9 cellular contexts compared by ENCODE assay signal in the genomic region with DNA sequence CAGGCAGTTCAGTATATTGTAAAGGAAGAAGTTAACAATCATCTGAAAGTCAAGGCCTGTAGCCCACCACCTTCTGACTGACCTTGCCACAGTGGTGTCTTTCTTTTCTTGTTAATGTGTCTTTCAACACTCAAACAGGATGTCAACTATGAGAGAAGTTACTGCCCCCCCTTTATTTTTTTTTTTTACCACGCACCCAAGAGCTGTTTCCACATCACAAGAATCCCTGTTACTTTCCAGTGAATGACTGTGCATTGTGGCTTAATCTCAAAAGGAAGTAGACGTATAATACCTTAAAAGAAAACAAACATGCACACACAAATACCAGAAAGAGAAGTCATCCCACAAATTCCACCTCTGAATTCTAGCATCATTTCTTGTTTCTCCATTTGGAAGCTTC.
A peak's percentile ranks its signal among the peaks of the same experiment; 100 is the strongest.
DNase-seq lines count a peak whose midpoint lies in the region; ATAC-seq and TF ChIP-seq lines count a peak whose summit lies in the region.
"Had no signal": no experiment of that assay in that cellular context is flagged by ENCODE, and none has a peak within 500 bp of the region (broad histone marks: within the 10 kb centered on the region; RNA-seq: fewer than 3 reads in every experiment).

No MANE protein-coding gene starts in this region.

- ATAC-seq in IMR-90 (ENCODE audit: low read depth) (peak; percentile 65), upper lobe of left lung (ENCODE audit: low FRiP score in 2 of 2) (no peak)

- intact Hi-C loops in IMR-90 (cut with micrococcal nuclease), result no loop called here

- POLR2A ChIA-PET in IMR-90 (lab: Charles Lee; ENCODE audit: unreplicated experiment), result no interaction called here

- peak overlapping the region; percentile 76 for H2BK5ac ChIP-seq in IMR-90 (ENCODE audit: low read depth, low read length, poor library complexity, severe bottlenecking)

- peak overlapping the region; percentile 16; the same call in 1 of the 2 replicates for H4K91ac ChIP-seq in IMR-90 (ENCODE audit: insufficient read depth, low read depth, low read length)

- peak overlapping the region; percentile 48; the same call in 1 of the 2 replicates for H2AK5ac ChIP-seq in IMR-90 (ENCODE audit: low read depth, low read length)

- H4K20me1 ChIP-seq in IMR-90 (ENCODE audit: insufficient read depth, low read length), result no peaks in the 10 kb centered on the region; the same call in 1 of the 2 replicates

- H3K23ac ChIP-seq in IMR-90 (ENCODE audit: low read depth, low read length), result peak overlapping the region; percentile 61; the same call in 1 of the 2 replicates

- H2AFZ ChIP-seq in IMR-90 (replicated peaks; ENCODE audit: low read length, poor library complexity), result no peak overlapping the region

- CTCF ChIA-PET in IMR-90 (lab: Yijun Ruan, JAX), result interaction anchor here (0.7 to 1.5 kb wide), 2 partner anchors 13 to 123 kb away, joined by 3 to 4 read pairs; no protein-coding TSS in a partner anchor

- peak overlapping the region; percentile 98 for H3K18ac ChIP-seq in IMR-90 (ENCODE audit: low read depth, low read length)

- peaks cover 15% of the 10 kb centered on the region for H3K9me1 ChIP-seq in IMR-90 (ENCODE audit: insufficient read depth, low read length)

- H3K4me1 ChIP-seq in IMR-90 (ENCODE audit: control insufficient read depth, insufficient read depth, low read length) (peaks cover 16% of the 10 kb centered on the region), upper lobe of left lung (peaks cover 0 to 16% (median 2%) of the 10 kb centered on the region in 4 donors)

- no peak overlapping the region for H3K9ac ChIP-seq in IMR-90 (ENCODE audit: low read depth, low read length)

- H3K4me1 Mint-ChIP-seq in brain, result peaks cover 60% of the 10 kb centered on the region

- dilution Hi-C loops in IMR-90 (cut with HindIII; ENCODE audit: low sequenced_read_pairs, unreplicated experiment), result no loop called here

- no peaks in the 10 kb centered on the region for H3K9me3 Mint-ChIP-seq in brain

- no peaks in the 10 kb centered on the region for H3K27me3 ChIP-seq in IMR-90 (ENCODE audit: control insufficient read depth, insufficient read depth, low read length)
- no peaks in the 10 kb centered on the region for H3K27me3 ChIP-seq in upper lobe of left lung

- no peaks in the 10 kb centered on the region for H3K36me3 Mint-ChIP-seq in brain

- TF ChIP-seq EP300 in upper lobe of left lung (IDR thresholded peaks at IDR 0.05), result peak in 1 of 4 donors; percentile 12

- H3K27ac ChIP-seq in IMR-90 (ENCODE audit: insufficient read depth, low read length) (peak overlapping the region; percentile 62), upper lobe of left lung (peak overlapping the region in 2 of 4 donors; percentile 3 to 44)

- H3K9me3 ChIP-seq in IMR-90 (ENCODE audit: control insufficient read depth, insufficient read depth, low read length) (no peaks in the 10 kb centered on the region), upper lobe of left lung (no peaks in the 10 kb centered on the region)

- H3K4me3 ChIP-seq in IMR-90 (ENCODE audit: insufficient read depth, low read depth, low read length) (no peak overlapping the region), upper lobe of left lung (no peak overlapping the region)

- H3K79me1 ChIP-seq in IMR-90 (ENCODE audit: low read depth in 1 of 2, low read length in 2 of 2), result peaks cover 0 to 8% of the 10 kb centered on the region in 2 experiments; a peak in 1 of 4 replicates

- DNase-seq in AG20443 (ENCODE audit: low spot score) (peak; percentile 56), IMR-90 (peak; percentile 94), lung microvascular endothelial cell (ENCODE audit: low read depth in 2 of 2) (peak; percentile 86 to 93), DMS153 treated with DMSO at 0.1 percent for 48 hours (lab: John Stamatoyannopoulos, UW; ENCODE audit: unreplicated experiment) (no peak), Ammon's horn (ENCODE audit: low spot score) (no peak), upper lobe of left lung (no peak)
- no peak for DNase-seq in stimulated activated CD4-positive, alpha-beta T cell treated with anti-CD3 and anti-CD28 coated beads, Interleukin-2, amount 100 ng/mL, for 48 hours
- DNase-seq: activated effector memory CD4-positive, alpha-beta T cell treated with anti-CD3 and anti-CD28 coated beads, Interleukin-2, amount 50 U/mL, for 16 hours had no signal

- TF ChIP-seq CTCF in IMR-90 (conservative IDR thresholded peaks at IDR 0.05; ENCODE audit: low read depth, low read length), result no peak
- no peak for TF ChIP-seq CTCF in brain (conservative IDR thresholded peaks at IDR 0.05)
- no peak for TF ChIP-seq CTCF in upper lobe of left lung (IDR thresholded peaks at IDR 0.05)

- peak overlapping the region; percentile 2 to 15; a peak in 3 of 4 replicates for H4K8ac ChIP-seq in IMR-90 (ENCODE audit: low read depth in 2 of 2, low read length in 2 of 2)

- WGBS in IMR-90 (ENCODE audit: extremely low coverage in 2 of 2, insufficient read length in 1 of 2), 2 experiments, result no CpG with 5 or more reads among the region's 2 CpGs
- 16 to 25% methylated on average over 2 of the region's 2 CpGs for WGBS in upper lobe of left lung, 2 donors

- peak overlapping the region; percentile 71; the same call in 1 of the 2 replicates for H4K5ac ChIP-seq in IMR-90 (ENCODE audit: low read depth, low read length)

- no peak for TF ChIP-seq POLR2A in IMR-90 (IDR thresholded peaks at IDR 0.05; ENCODE audit: low read depth, low read length)
- no peak for TF ChIP-seq POLR2A in upper lobe of left lung (IDR thresholded peaks at IDR 0.05)

- no TSS peak for BruUV-seq in IMR-90 (replicated peaks; lab: Mats Ljungman, UMichigan)

- peak overlapping the region; percentile 62 for H3K14ac ChIP-seq in IMR-90 (replicated peaks; ENCODE audit: low read depth, low read length)

- H2BK20ac ChIP-seq in IMR-90 (ENCODE audit: low read depth, low read length), result peak overlapping the region; percentile 83; the same call in 1 of the 2 replicates

- peak overlapping the region; percentile 85 for H3K4ac ChIP-seq in IMR-90 (ENCODE audit: low read depth, low read length)

- H2AK9ac ChIP-seq in IMR-90 (replicated peaks; ENCODE audit: low read depth, low read length, poor library complexity), result no peak overlapping the region

- no peak overlapping the region for H3K4me3 Mint-ChIP-seq in brain

- no peak overlapping the region for H3K56ac ChIP-seq in IMR-90 (ENCODE audit: extremely low read depth, insufficient read depth, low read length)

- H3K27me3 Mint-ChIP-seq in brain, result peaks cover 9% of the 10 kb centered on the region

- H3K27ac Mint-ChIP-seq in brain, result peak overlapping the region in 3 of 5 experiments; percentile 50 to 72 (median 71)

- peak overlapping the region; percentile 87 for H2BK120ac ChIP-seq in IMR-90 (ENCODE audit: low read depth, low read length)

- peak overlapping the region; percentile 55; the same call in 1 of the 3 replicates for H2BK15ac ChIP-seq in IMR-90 (ENCODE audit: low read depth, low read length)

- H3K36me3 ChIP-seq in IMR-90 (ENCODE audit: control insufficient read depth, insufficient read depth, low read length) (no peaks in the 10 kb centered on the region), upper lobe of left lung (no peaks in the 10 kb centered on the region)

- no peak for TF ChIP-seq RAD21 in IMR-90 (IDR thresholded peaks at IDR 0.05; ENCODE audit: low read length)

- H3K4me2 ChIP-seq in IMR-90 (ENCODE audit: low read depth, low read length), result peak overlapping the region; percentile 69; the same call in 1 of the 2 replicates

- in situ Hi-C loops in IMR-90 (cut with MboI; ENCODE audit: low sequenced_read_pairs), result no loop called here

TF ChIP-seq in IMR-90, 13 proteins besides CTCF, POLR2A, EP300 and RAD21:
- TF ChIP-seq CEBPB (IDR thresholded peaks at IDR 0.05; ENCODE audit: low read depth, low read length) (peak; percentile 88), MAFK (IDR thresholded peaks at IDR 0.05; ENCODE audit: low read depth, low read length) (peak; percentile 34; the same call in 1 of the 2 replicates), MXI1 (IDR thresholded peaks at IDR 0.05; ENCODE audit: borderline replicate concordance, low read depth, low read length) (no peak), FOS (IDR thresholded peaks at IDR 0.05; ENCODE audit: low read depth, low read length) (peak; percentile 64; the same call in 1 of the 2 replicates), MAZ (IDR thresholded peaks at IDR 0.05; ENCODE audit: borderline replicate concordance, low read depth, low read length) (no peak), CHD1 (IDR thresholded peaks at IDR 0.05; ENCODE audit: low read depth, low read length) (no peak), RFX5 (IDR thresholded peaks at IDR 0.05; ENCODE audit: low read depth, low read length) (no peak), NFE2L2 (IDR thresholded peaks at IDR 0.05; ENCODE audit: low read depth, low read length) (peak; percentile 94), BHLHE40 (IDR thresholded peaks at IDR 0.05; ENCODE audit: low read depth, low read length) (peak; percentile 47), USF2 (IDR thresholded peaks at IDR 0.05; ENCODE audit: low read depth, low read length) (no peak)

Comparison
In these comparisons a context has a peak if more than half of its experiments do, and no peak if none do; other contexts are left out.
1. DNase-seq: peak in AG20443 (single experiment), IMR-90 (single experiment) and lung microvascular endothelial cell (2 of 2); none in stimulated activated CD4-positive, alpha-beta T cell treated with anti-CD3 and anti-CD28 coated beads, Interleukin-2, amount 100 ng/mL, for 48 hours (0 of 2), DMS153 treated with DMSO at 0.1 percent for 48 hours (single experiment), Ammon's horn (single experiment) and upper lobe of left lung (0 of 2).